Comparison of ENCODE assay signal across 8 cellular contexts in genomic region chrX:51336584-51336983, GRCh38. TPM values are rescaled to one million over a fixed set of nuclear protein-coding genes. Genes with fewer than 3 reads are reported as not detected.
A peak's percentile ranks its signal among the peaks of the same experiment; 100 is the strongest.
DNase-seq lines count a peak whose midpoint lies in the region; ATAC-seq, FAIRE-seq and TF ChIP-seq lines count a peak whose summit lies in the region.

No MANE protein-coding gene starts in this region.

- no peak overlapping the region for H3K4me3 Mint-ChIP-seq in naive thymus-derived CD8-positive, alpha-beta T cell

- FAIRE-seq in A549 (lab: Jason Lieb, UNC) (peak; percentile 96), endothelial cell of umbilical vein (lab: Jason Lieb, UNC) (peak; percentile 49)

- no peak overlapping the region for H2AFZ ChIP-seq in endothelial cell of umbilical vein (ENCODE audit: low read depth, low read length)

- no peaks in the 10 kb centered on the region for H4K20me1 ChIP-seq in endothelial cell of umbilical vein (replicated peaks; ENCODE audit: control insufficient read depth, extremely low read depth, insufficient read depth, low read length)

- no peaks in the 10 kb centered on the region for H3K27me3 Mint-ChIP-seq in naive thymus-derived CD8-positive, alpha-beta T cell

- CTCF ChIA-PET in A549 (lab: Yijun Ruan, JAX) = interaction anchor here (0.7 to 2.6 kb wide), 11 partner anchors 9 to 283 kb away, joined by 3 to 15 read pairs (median 4); no protein-coding TSS in a partner anchor
- CTCF ChIA-PET in endothelial cell of umbilical vein (lab: Charles Lee) = interaction anchor here (1.1 to 4.0 kb wide), 5 partner anchors 12 to 125 kb away, joined by 3 to 36 read pairs (median 3); no protein-coding TSS in a partner anchor

- POLR2A ChIA-PET in A549 (lab: Yijun Ruan, JAX) = no interaction called here
- POLR2A ChIA-PET in endothelial cell of umbilical vein (lab: Charles Lee) = no interaction called here
- POLR2A ChIA-PET in naive thymus-derived CD8-positive, alpha-beta T cell (lab: Charles Lee) = interaction anchor here (0.6 to 1.2 kb wide), 2 partner anchors 59 to 120 kb away, joined by 4 to 5 read pairs; no protein-coding TSS in a partner anchor

- TF ChIP-seq EP300 in A549 (IDR thresholded peaks at IDR 0.05) = no peak

- intact Hi-C loops in endothelial cell of umbilical vein (cut with micrococcal nuclease) = loop anchor here (1.0 kb wide), 1 partner anchor 84 kb away; no protein-coding TSS in a partner anchor

- H3K4me2 ChIP-seq in A549 (no peak overlapping the region), endothelial cell of umbilical vein (ENCODE audit: insufficient read depth, low read length) (no peak overlapping the region)

- no peak for TF ChIP-seq POLR2A in A549 (IDR thresholded peaks at IDR 0.05; ENCODE audit: low read length)
- no peak for TF ChIP-seq POLR2A in endothelial cell of umbilical vein (IDR thresholded peaks at IDR 0.05; ENCODE audit: low read depth, low read length)

- H3K9me1 ChIP-seq in endothelial cell of umbilical vein (replicated peaks; ENCODE audit: control insufficient read depth, extremely low read depth, insufficient read depth, low read length) = no peaks in the 10 kb centered on the region

- H3K4me3 ChIP-seq in A549 (no peak overlapping the region), HL-60 (replicated peaks; ENCODE audit: insufficient read depth, low read length) (no peak overlapping the region), endothelial cell of umbilical vein (replicated peaks in 1 of 3; ENCODE audit: insufficient read depth in 1 of 3, low read depth in 1 of 3, low read length in 3 of 3) (no peak overlapping the region)

- 5% methylated on average over 3 of the region's 3 CpGs for WGBS in A549 (ENCODE audit: missing lambda C conversion rate)

- H3K36me3 Mint-ChIP-seq in naive thymus-derived CD8-positive, alpha-beta T cell = no peaks in the 10 kb centered on the region

- H3K27me3 ChIP-seq in HL-60 (ENCODE audit: insufficient read depth, poor library complexity, severe bottlenecking) (no peaks in the 10 kb centered on the region), endothelial cell of umbilical vein (ENCODE audit: control insufficient read depth in 2 of 2, insufficient read depth in 2 of 2, low read length in 2 of 2) (peaks cover 2 to 4% of the 10 kb centered on the region in 2 experiments)

- peak; percentile 20 to 42; a peak in 2 of 5 replicates for TF ChIP-seq RAD21 in A549 (conservative IDR thresholded peaks at IDR 0.05 in 1 of 2, IDR thresholded peaks at IDR 0.05 in 1 of 2)

- peaks cover 0 to 7% (median 2%) of the 10 kb centered on the region in 4 donors for H3K4me1 Mint-ChIP-seq in naive thymus-derived CD8-positive, alpha-beta T cell

- H3K4me1 ChIP-seq in A549 (no peaks in the 10 kb centered on the region), endothelial cell of umbilical vein (ENCODE audit: control insufficient read depth, extremely low read depth, insufficient read depth, low read length) (no peaks in the 10 kb centered on the region)

- H3K27ac ChIP-seq in A549 (no peak overlapping the region), HL-60 (replicated peaks) (no peak overlapping the region), endothelial cell of umbilical vein (ENCODE audit: insufficient read depth, low read depth, low read length) (no peak overlapping the region)

- H3K36me3 ChIP-seq in endothelial cell of umbilical vein (ENCODE audit: control insufficient read depth in 2 of 2, extremely low read depth in 1 of 2, insufficient read depth in 2 of 2, low read length in 2 of 2) = no peaks in the 10 kb centered on the region

- H3K9me3 Mint-ChIP-seq in naive thymus-derived CD8-positive, alpha-beta T cell = no peaks in the 10 kb centered on the region

- DNase-seq in A549 (ENCODE audit: low read depth in 1 of 2, low spot score in 1 of 2) = peak; percentile 22 to 47
- DNase-seq in GDM1 (lab: John Stamatoyannopoulos, UW) = peak; percentile 0
- DNase-seq in HL-60 (ENCODE audit: low read depth in 1 of 2, low spot score in 1 of 2) = peak in 1 of 2 experiments; percentile 29
- peak; percentile 56 for DNase-seq in SW480 (ENCODE audit: low spot score)
- peak; percentile 18 for DNase-seq in endothelial cell of umbilical vein (ENCODE audit: low read depth, low spot score)
- DNase-seq in naive thymus-derived CD8-positive, alpha-beta T cell = peak in 7 of 10 donors; percentile 19 to 66 (median 45)
- no peak for DNase-seq in NCI-H510A (lab: John Stamatoyannopoulos, UW)
- DNase-seq in NCI-H2196 treated with DMSO at 0.1 percent for 48 hours (lab: John Stamatoyannopoulos, UW; ENCODE audit: unreplicated experiment) = no peak

- H3K79me2 ChIP-seq in endothelial cell of umbilical vein (ENCODE audit: control insufficient read depth, insufficient read depth, low read length) = no peaks in the 10 kb centered on the region

- no peak overlapping the region for H3K27ac Mint-ChIP-seq in naive thymus-derived CD8-positive, alpha-beta T cell

- H3K9ac ChIP-seq in endothelial cell of umbilical vein (replicated peaks; ENCODE audit: extremely low read depth, insufficient read depth, low read length) = no peak overlapping the region

- ATAC-seq in A549 = peak; percentile 65 to 84
- peak; percentile 70 to 81 for ATAC-seq in naive thymus-derived CD8-positive, alpha-beta T cell

- dilution Hi-C loops in endothelial cell of umbilical vein (cut with MboI; ENCODE audit: extremely low pct_ligation_motif_present, low sequenced_read_pairs) = no loop called here

- H3K9me3 ChIP-seq in A549 (no peaks in the 10 kb centered on the region), endothelial cell of umbilical vein (replicated peaks; ENCODE audit: control insufficient read depth, insufficient read depth, low read length) (no peaks in the 10 kb centered on the region)

- no TSS peak for BruUV-seq in endothelial cell of umbilical vein (replicated peaks; lab: Mats Ljungman, UMichigan)

- TF ChIP-seq CTCF in A549 (IDR thresholded peaks at IDR 0.05) (peak; percentile 41), HL-60 (IDR thresholded peaks at IDR 0.05; ENCODE audit: insufficient read depth, low read length) (peak; percentile 11), endothelial cell of umbilical vein (IDR thresholded peaks at IDR 0.05; ENCODE audit: extremely low read depth in 1 of 2, insufficient read depth in 1 of 2, low read depth in 1 of 2, low read length in 2 of 2) (peak; percentile 10 to 30)

TF ChIP-seq in A549, 52 proteins besides CTCF, POLR2A, EP300 and RAD21 (continues in another document):
- TF ChIP-seq HOXA7 (CRISPR knock-in tag; IDR thresholded peaks at IDR 0.05) (no peak), RFX5 (IDR thresholded peaks at IDR 0.05) (no peak), SREBF2 (IDR thresholded peaks at IDR 0.05) (no peak), KDM1A (IDR thresholded peaks at IDR 0.05; ENCODE audit: low read depth) (no peak), ELK1 (IDR thresholded peaks at IDR 0.05; ENCODE audit: low read depth, low read length) (no peak), EHF (CRISPR knock-in tag; IDR thresholded peaks at IDR 0.05) (no peak), CEBPB (IDR thresholded peaks at IDR 0.05) (no peak), JUN (IDR thresholded peaks at IDR 0.05) (no peak)

TF ChIP-seq in endothelial cell of umbilical vein, 7 proteins besides CTCF, POLR2A, EP300 and RAD21:
- TF ChIP-seq JUN (IDR thresholded peaks at IDR 0.05; ENCODE audit: borderline replicate concordance, insufficient read depth, insufficient read length, low read depth) (no peak), MYC (IDR thresholded peaks at IDR 0.05; ENCODE audit: low read depth, low read length) (no peak), POLR2AphosphoS5 (IDR thresholded peaks at IDR 0.05; ENCODE audit: insufficient read depth, low read depth, low read length) (no peak), GATA2 (IDR thresholded peaks at IDR 0.05; ENCODE audit: insufficient read depth, insufficient read length, low read depth, low read length) (no peak), MAX (IDR thresholded peaks at IDR 0.05; ENCODE audit: insufficient read depth, insufficient read length) (no peak), FOS (IDR thresholded peaks at IDR 0.05; ENCODE audit: borderline replicate concordance, insufficient read depth, low read length) (no peak), EZH2 (IDR thresholded peaks at IDR 0.05; ENCODE audit: borderline replicate concordance, low read depth, low read length, severe bottlenecking) (no peak)

RNA-seq across cellular contexts. Expression of gene NUDT10, which starts 4.0 kb away (rescaled TPM):
- polyA plus RNA-seq in A549 (2011; rRNA removed) = 0.09 and 0.12 TPM in 2 replicates
- 0.20 and 0.25 TPM in 2 replicates for polyA plus RNA-seq in A549 (2012; cell fraction: cytosol; rRNA removed)
- 0.06 and 0.12 TPM in 2 replicates for polyA plus RNA-seq in A549 (2012; cell fraction: nucleus; rRNA removed)
- 0.16 to 0.26 TPM (median 0.16 TPM) in 3 replicates for polyA plus RNA-seq in A549 (2017; fragmentation: RNase III; extraction: RNeasy Plus Mini Kit Qiagen cat#74134 plus additional on column Dnase treatment)
- not detected in 2 replicates for polyA minus RNA-seq in A549 (2011; rRNA and poly(A)+ RNA removed)
- total RNA-seq in endothelial cell of umbilical vein = not detected in 2 replicates
- polyA plus RNA-seq in endothelial cell of umbilical vein = 0.08 and 0.22 TPM in 2 replicates
- 0.15 and 0.18 TPM in 2 replicates for polyA plus RNA-seq in endothelial cell of umbilical vein (2011; cell fraction: cytosol; rRNA removed)
- 0.07 TPM in 1 of 2 replicates, not detected in the other for polyA plus RNA-seq in endothelial cell of umbilical vein (2011; cell fraction: nucleus; rRNA removed)
- 0.22 and 0.35 TPM in 2 replicates for polyA plus RNA-seq in endothelial cell of umbilical vein (2012)
- 0.13 and 0.19 TPM in 2 replicates for polyA minus RNA-seq in endothelial cell of umbilical vein
- polyA minus RNA-seq in endothelial cell of umbilical vein (2011; cell fraction: cytosol; rRNA and poly(A)+ RNA removed) = not detected
- polyA minus RNA-seq in endothelial cell of umbilical vein (2011; cell fraction: nucleus; rRNA and poly(A)+ RNA removed) = not detected in 2 replicates
- total RNA-seq in naive thymus-derived CD8-positive, alpha-beta T cell = not detected
- under 1 TPM; 0.20 to 0.39 (median 0.29) TPM for polyA plus RNA-seq in naive thymus-derived CD8-positive, alpha-beta T cell

Comparison
In these comparisons a context has a peak if more than half of its experiments do, and no peak if none do; other contexts are left out.
1. DNase-seq: peak in A549 (2 of 2), GDM1 (single experiment), SW480 (single experiment), endothelial cell of umbilical vein (single experiment) and naive thymus-derived CD8-positive, alpha-beta T cell (7 of 10); none in NCI-H510A (single experiment) and NCI-H2196 treated with DMSO at 0.1 percent for 48 hours (single experiment).
2. Peak in every context shown above with its lines, with median percentiles within 50 percentile points of each other: CTCF ChIP-seq.